Comparison of ENCODE assay signal across 8 cellular contexts in genomic region chr6:131924881-131925474, GRCh38.
DNase-seq lines count a peak whose midpoint lies in the region; TF ChIP-seq lines count a peak whose summit lies in the region.

No MANE protein-coding gene starts in this region.

- no peak for DNase-seq in AG04449 (ENCODE audit: low read depth, low spot score)
- DNase-seq in HCEC 1CT: peak; percentile 61
- peak; percentile 45 to 47 for DNase-seq in SHP77 (lab: John Stamatoyannopoulos, UW)
- DNase-seq in germinal center (ENCODE audit: low spot score): peak; percentile 33
- peak; percentile 81 for DNase-seq in superior temporal gyrus (ENCODE audit: extremely low spot score)
- DNase-seq in NCI-H1436 (lab: John Stamatoyannopoulos, UW): no peak
- no peak for DNase-seq in activated naive CD4-positive, alpha-beta T cell (lab: John Stamatoyannopoulos, UW)
- no peak for DNase-seq in stimulated activated naive CD4-positive, alpha-beta T cell (lab: John Stamatoyannopoulos, UW)

- CTCF ChIA-PET in AG04449 (lab: Yijun Ruan, JAX): interaction anchor here (0.6 to 9.1 kb wide), 59 partner anchors 9 to 563 kb away, joined by 3 to 173 read pairs (median 4); partner anchors contain the start of gene CCN2

- no peak overlapping the region for H3K4me3 ChIP-seq in AG04449 (ENCODE audit: low read depth, low read length)

- peak; percentile 41 for TF ChIP-seq CTCF in AG04449 (IDR thresholded peaks at IDR 0.05; ENCODE audit: insufficient read depth, low read length, missing control alignments)

- POLR2A ChIA-PET in AG04449 (lab: Yijun Ruan, JAX): interaction anchor here (1.8 kb wide), 1 partner anchor 21 kb away, joined by 5 read pairs; no protein-coding TSS in a partner anchor

Comparison
In these comparisons a context has a peak if more than half of its experiments do, and no peak if none do; other contexts are left out.
1. DNase-seq: peak in HCEC 1CT (single experiment), SHP77 (2 of 2), germinal center (single experiment) and superior temporal gyrus (single experiment); none in AG04449 (single experiment), NCI-H1436 (single experiment), activated naive CD4-positive, alpha-beta T cell (0 of 4) and stimulated activated naive CD4-positive, alpha-beta T cell (0 of 6).